8 cellular contexts compared by ENCODE assay signal in genomic region chr20:57620274-57620990, GRCh38. TPM values are rescaled to one million over a fixed set of nuclear protein-coding genes. Genes with fewer than 3 reads are reported as not detected.
DNase-seq lines count a peak whose midpoint lies in the region; ATAC-seq and TF ChIP-seq lines count a peak whose summit lies in the region.
"Had no signal": no experiment of that assay in that cellular context is flagged by ENCODE, and none has a peak within 500 bp of the region (broad histone marks: within the 10 kb centered on the region; RNA-seq: fewer than 3 reads in every experiment).

Gene ZBP1, minus strand, starts transcription at chr20:57620426. Its CDS starts 131 bp downstream, at chr20:57620295.

- peak; percentile 68 for DNase-seq in coronary artery (ENCODE audit: low spot score)
- DNase-seq in stomach: peak; percentile 65
- no peak for DNase-seq in inferior parietal cortex (ENCODE audit: extremely low spot score)
- no peak for DNase-seq in foreskin fibroblast

- no peak within 1 kb of the TSS for H2AFZ ChIP-seq in OCI-LY1 (ENCODE audit: low read length)

- no peaks in the 10 kb centered on the region for H3K79me2 ChIP-seq in OCI-LY1 (ENCODE audit: insufficient read depth, low read length)

- no peaks in the 10 kb centered on the region for H3K9me3 ChIP-seq in OCI-LY1 (ENCODE audit: low read length)
- H3K9me3 ChIP-seq in stomach: peaks cover 0 to 18% (median 6%) of the 10 kb centered on the region in 4 donors

- no peak within 1 kb of the TSS for H3K9ac ChIP-seq in OCI-LY1 (ENCODE audit: low read length)

- H3K4me1 ChIP-seq in OCI-LY1 (ENCODE audit: insufficient read depth, low read length, severe bottlenecking) (no peaks in the 10 kb centered on the region), stomach (peaks cover 0 to 19% (median 0%) of the 10 kb centered on the region in 4 donors)

- H3K27me3 ChIP-seq in OCI-LY1 (ENCODE audit: insufficient read depth, low read length) (peaks cover 28% of the 10 kb centered on the region), stomach (peaks cover 0 to 22% (median 0%) of the 10 kb centered on the region in 3 donors)

- H3K4me3 ChIP-seq in OCI-LY1 (ENCODE audit: low read depth, low read length, poor library complexity, severe bottlenecking) (no peak within 1 kb of the TSS), coronary artery (peak within 1 kb of the TSS; percentile 10), stomach (peak within 1 kb of the TSS in 3 of 4 donors; percentile 6 to 23 (median 17)), foreskin fibroblast (ENCODE audit: low read depth in 1 of 2, low read length in 2 of 2) (no peak within 1 kb of the TSS)
- H3K4me3 ChIP-seq: SK-N-MC had no signal

- ATAC-seq in GM18873 (IDR thresholded peaks at IDR 0.05; ENCODE audit: low FRiP score, unreplicated experiment): peak; percentile 55
- peak; percentile 33 for ATAC-seq in HG02610 (IDR thresholded peaks at IDR 0.05; ENCODE audit: unreplicated experiment)

- TF ChIP-seq EP300 in stomach (IDR thresholded peaks at IDR 0.05): no peak

- no peaks in the 10 kb centered on the region for H3K9me2 ChIP-seq in OCI-LY1 (ENCODE audit: low read depth, low read length)

- peak within 1 kb of the TSS; percentile 22; the same call in 1 of the 2 replicates for H3K4me2 ChIP-seq in OCI-LY1 (ENCODE audit: low read length)

- intact Hi-C loops in stomach (cut with DNase I; ENCODE audit: low total_unique reads): no loop called here

- TF ChIP-seq CTCF in OCI-LY1 (IDR thresholded peaks at IDR 0.05; ENCODE audit: low read length) (no peak), coronary artery (IDR thresholded peaks at IDR 0.05) (no peak), stomach (IDR thresholded peaks at IDR 0.05) (no peak), foreskin fibroblast (IDR thresholded peaks at IDR 0.05; ENCODE audit: low read depth, low read length) (no peak)

- no peak for TF ChIP-seq POLR2A in stomach (IDR thresholded peaks at IDR 0.05)

- H4K20me1 ChIP-seq in OCI-LY1 (ENCODE audit: insufficient read depth, low read length): no peaks in the 10 kb centered on the region

- H3K27ac ChIP-seq in OCI-LY1 (ENCODE audit: low read depth, low read length, poor library complexity, severe bottlenecking) (no peak within 1 kb of the TSS), coronary artery (peak within 1 kb of the TSS in 1 of 2 donors; percentile 26), stomach (peak within 1 kb of the TSS; percentile 25 to 82 (median 67))
- H3K27ac ChIP-seq: SK-N-MC had no signal

- no peaks in the 10 kb centered on the region for H3K36me3 ChIP-seq in OCI-LY1 (ENCODE audit: insufficient read depth, low read length)
- no peaks in the 10 kb centered on the region for H3K36me3 ChIP-seq in stomach

- WGBS in stomach, 5 donors: 53 to 56% (median 54%) methylated on average over 18 of the region's 18 CpGs

- H3F3A ChIP-seq in OCI-LY1 (ENCODE audit: insufficient read depth, low read length): no peaks in the 10 kb centered on the region

RNA-seq across cellular contexts. Expression of gene ZBP1, which starts in this region (rescaled TPM):
- not detected for total RNA-seq in stomach
- polyA plus RNA-seq in stomach: under 1 TPM in 2 of 3 donors, not detected in 1; 0.37 to 0.60 TPM

Comparison
In these comparisons a context has a peak if more than half of its experiments do, and no peak if none do; other contexts are left out.
1. Peak in DNase-seq, H3K4me3 ChIP-seq and H3K27ac ChIP-seq in stomach; RNA of the gene not detected or under 1 TPM.